ENCODE assay signal across 15 cellular contexts in the genomic region with DNA sequence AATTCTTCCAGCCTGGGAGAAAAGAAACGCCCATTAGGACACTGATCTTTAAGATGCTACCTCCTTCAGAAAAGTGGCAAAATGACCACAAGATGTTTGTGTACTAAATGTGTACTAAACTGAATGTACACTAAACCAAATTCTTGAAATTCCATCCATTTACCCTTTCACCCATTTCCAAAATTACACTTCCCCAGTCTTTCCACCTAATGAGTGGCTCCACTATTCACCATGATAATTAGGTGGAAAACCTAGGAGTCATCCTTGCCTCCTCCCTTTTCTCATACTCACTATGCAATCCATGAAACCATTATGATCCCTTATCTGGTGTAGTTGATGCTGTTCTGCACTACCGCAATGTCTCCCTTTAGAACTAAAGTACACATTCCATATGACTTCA.
A peak's percentile ranks its signal among the peaks of the same experiment; 100 is the strongest.
DNase-seq lines count a peak whose midpoint lies in the region; ATAC-seq and TF ChIP-seq lines count a peak whose summit lies in the region.
"Had no signal": no experiment of that assay in that cellular context is flagged by ENCODE, and none has a peak within 500 bp of the region (broad histone marks: within the 10 kb centered on the region; RNA-seq: fewer than 3 reads in every experiment).

No MANE protein-coding gene starts in this region.

- H3K9me3 ChIP-seq in adipocyte (ENCODE audit: control insufficient read depth, low read length) (no peaks in the 10 kb centered on the region), gastroesophageal sphincter (no peaks in the 10 kb centered on the region), stomach (no peaks in the 10 kb centered on the region)
- H3K9me3 ChIP-seq: heart right ventricle, right atrium auricular region had no signal

- H3K36me3 ChIP-seq in adipocyte (ENCODE audit: control insufficient read depth, insufficient read depth, low read length, severe bottlenecking) (no peaks in the 10 kb centered on the region), gastroesophageal sphincter (no peaks in the 10 kb centered on the region), stomach (no peaks in the 10 kb centered on the region)
- H3K36me3 ChIP-seq: heart right ventricle, right atrium auricular region had no signal

- peak overlapping the region; percentile 84 for H3K9ac ChIP-seq in adipocyte (ENCODE audit: low read length)

- H3K4me3 ChIP-seq in adipocyte (ENCODE audit: low read length) (no peak overlapping the region), gastroesophageal sphincter (no peak overlapping the region), stomach (no peak overlapping the region)
- H3K4me3 ChIP-seq: heart right ventricle, K562, right atrium auricular region had no signal

- ATAC-seq in gastroesophageal sphincter = no peak
- ATAC-seq: naive thymus-derived CD8-positive, alpha-beta T cell had no signal

- 71 to 75% methylated on average over 1 to 2 of the region's 2 CpGs for WGBS in gastroesophageal sphincter (ENCODE audit: low coverage in 1 of 2), 2 donors
- 81 to 94% (median 89%) methylated on average over 2 of the region's 2 CpGs for WGBS in stomach, 5 donors

- no peak for TF ChIP-seq POLR2A in gastroesophageal sphincter (IDR thresholded peaks at IDR 0.05)
- TF ChIP-seq POLR2A in stomach (IDR thresholded peaks at IDR 0.05) = no peak

- intact Hi-C loops in stomach (cut with DNase I; ENCODE audit: low total_unique reads) = no loop called here

- peak; percentile 34 for DNase-seq in DMS53 (lab: John Stamatoyannopoulos, UW)
- DNase-seq in DMS53 treated with DMSO at 0.1 percent for 48 hours (lab: John Stamatoyannopoulos, UW; ENCODE audit: unreplicated experiment) = no peak
- DNase-seq in adipocyte (ENCODE audit: low read depth) = no peak
- no peak for DNase-seq in stomach
- no peak for DNase-seq in GM20000 (ENCODE audit: low spot score)
- no peak for DNase-seq in GM19238 (ENCODE audit: insufficient read length, low spot score)
- DNase-seq in NCI-H1092 treated with DMSO at 0.1 percent for 48 hours (lab: John Stamatoyannopoulos, UW) = no peak
- DNase-seq: activated naive CD4-positive, alpha-beta T cell treated with anti-CD3 and anti-CD28 coated beads, Interleukin-2, amount 10 ng/mL, durations not matched to agents 7 days and 5 days; CD4-positive, alpha-beta memory T cell; heart right ventricle; naive thymus-derived CD8-positive, alpha-beta T cell; stimulated activated CD4-positive, alpha-beta T cell treated with anti-CD3 and anti-CD28 coated beads, Interleukin-4, amount 100 ng/mL, for 24 hours had no signal

- H3K27ac ChIP-seq in gastroesophageal sphincter = peak overlapping the region; percentile 47 to 76 (median 62)
- peak overlapping the region in 4 of 5 donors; percentile 31 to 76 (median 60) for H3K27ac ChIP-seq in stomach

- H3K4me1 ChIP-seq in adipocyte (ENCODE audit: control insufficient read depth, insufficient read depth, low read length) (peaks cover 85% of the 10 kb centered on the region), gastroesophageal sphincter (peaks cover 18 to 61% (median 21%) of the 10 kb centered on the region in 3 donors), stomach (peaks cover 13 to 37% (median 23%) of the 10 kb centered on the region in 4 donors)

- TF ChIP-seq CTCF in gastroesophageal sphincter (IDR thresholded peaks at IDR 0.05) (no peak), stomach (IDR thresholded peaks at IDR 0.05) (no peak), GM20000 (IDR thresholded peaks at IDR 0.05; ENCODE audit: extremely low read depth, missing control alignments) (no peak)

- no peaks in the 10 kb centered on the region for H3K27me3 ChIP-seq in adipocyte (replicated peaks; ENCODE audit: control insufficient read depth, insufficient read depth, low read length)
- no peaks in the 10 kb centered on the region for H3K27me3 ChIP-seq in gastroesophageal sphincter
- no peaks in the 10 kb centered on the region for H3K27me3 ChIP-seq in stomach
- H3K27me3 ChIP-seq: heart right ventricle, right atrium auricular region had no signal

- TF ChIP-seq EP300 in gastroesophageal sphincter (IDR thresholded peaks at IDR 0.05) (no peak), stomach (IDR thresholded peaks at IDR 0.05) (no peak)
